In genomic region chr2:56100791-56101312, GRCh38 we compare ENCODE assay signal across 15 cellular contexts.
DNase-seq lines count a peak whose midpoint lies in the region; ATAC-seq and TF ChIP-seq lines count a peak whose summit lies in the region.
"Had no signal": no experiment of that assay in that cellular context is flagged by ENCODE, and none has a peak within 500 bp of the region (broad histone marks: within the 10 kb centered on the region; RNA-seq: fewer than 3 reads in every experiment).

No MANE protein-coding gene starts in this region.

- H2AFZ ChIP-seq in KMS-11 (ENCODE audit: low read depth) = peak overlapping the region; percentile 6; the same call in 1 of the 2 replicates

- H3K9me3 ChIP-seq in upper lobe of left lung = no peaks in the 10 kb centered on the region
- H3K9me3 ChIP-seq: A549, Caco-2 had no signal

- peak overlapping the region; percentile 65 for H3K4me2 ChIP-seq in KMS-11
- H3K4me2 ChIP-seq: A549 had no signal

- H3K4me3 ChIP-seq in KMS-11 (IDR thresholded peaks at IDR 0.05; ENCODE audit: insufficient read depth, low read depth, low read length) (no peak overlapping the region), upper lobe of left lung (no peak overlapping the region)
- H3K4me3 ChIP-seq: A549 had no signal

- H3K27me3 ChIP-seq in KMS-11 (ENCODE audit: insufficient read depth, low read depth) (no peaks in the 10 kb centered on the region), upper lobe of left lung (no peaks in the 10 kb centered on the region)

- H3K36me3 ChIP-seq in KMS-11 (ENCODE audit: insufficient read depth) (no peaks in the 10 kb centered on the region), upper lobe of left lung (no peaks in the 10 kb centered on the region)

- TF ChIP-seq CTCF in KMS-11 (conservative IDR thresholded peaks at IDR 0.05; ENCODE audit: low read depth, low read length) (no peak), upper lobe of left lung (IDR thresholded peaks at IDR 0.05) (no peak)

- ATAC-seq in HG03442 (IDR thresholded peaks at IDR 0.05; ENCODE audit: unreplicated experiment) (no peak), upper lobe of left lung (ENCODE audit: low FRiP score in 2 of 2) (no peak)
- ATAC-seq: A549 had no signal

- no peak for TF ChIP-seq EP300 in upper lobe of left lung (IDR thresholded peaks at IDR 0.05)

- DNase-seq in amniotic epithelial cell (ENCODE audit: low read depth) = peak; percentile 30
- DNase-seq in iris pigment epithelial cell (ENCODE audit: low read depth) = peak; percentile 50
- DNase-seq in renal cortical epithelial cell (ENCODE audit: low read depth) = peak; percentile 4
- no peak for DNase-seq in NCI-H2171 (lab: John Stamatoyannopoulos, UW)
- DNase-seq in upper lobe of left lung = no peak
- DNase-seq in NCI-H2081 treated with DMSO at 0.1 percent for 48 hours (lab: John Stamatoyannopoulos, UW) = no peak
- DNase-seq: AML-193; Caco-2; CD4-positive, alpha-beta T cell; H9 had no signal

- H3K27ac ChIP-seq in KMS-11 (peak overlapping the region; percentile 70), upper lobe of left lung (no peak overlapping the region)
- H3K27ac ChIP-seq: 22Rv1, A549, C4-2B had no signal

- peak overlapping the region; percentile 19; the same call in 1 of the 2 replicates for H3K9ac ChIP-seq in KMS-11

- H4K20me1 ChIP-seq in KMS-11 (ENCODE audit: insufficient read depth) = no peaks in the 10 kb centered on the region

- H3K4me1 ChIP-seq in KMS-11 (ENCODE audit: low read depth, poor library complexity, severe bottlenecking) = peaks cover 49% of the 10 kb centered on the region
- H3K4me1 ChIP-seq in upper lobe of left lung = no peaks in the 10 kb centered on the region
- H3K4me1 ChIP-seq: A549, Caco-2 had no signal

- WGBS in upper lobe of left lung, 2 donors = 91 to 95% methylated on average over 1 of the region's 1 CpG

- no peak for TF ChIP-seq POLR2A in upper lobe of left lung (IDR thresholded peaks at IDR 0.05)

- no peaks in the 10 kb centered on the region for H3K79me2 ChIP-seq in KMS-11 (ENCODE audit: insufficient read depth, low read depth)

Comparison
In these comparisons a context has a peak if more than half of its experiments do, and no peak if none do; other contexts are left out.
1. DNase-seq: peak in amniotic epithelial cell (single experiment), iris pigment epithelial cell (single experiment) and renal cortical epithelial cell (single experiment); none in NCI-H2171 (single experiment), upper lobe of left lung (0 of 2) and NCI-H2081 treated with DMSO at 0.1 percent for 48 hours (single experiment).